32 cellular contexts compared by ENCODE assay signal in the genomic region with DNA sequence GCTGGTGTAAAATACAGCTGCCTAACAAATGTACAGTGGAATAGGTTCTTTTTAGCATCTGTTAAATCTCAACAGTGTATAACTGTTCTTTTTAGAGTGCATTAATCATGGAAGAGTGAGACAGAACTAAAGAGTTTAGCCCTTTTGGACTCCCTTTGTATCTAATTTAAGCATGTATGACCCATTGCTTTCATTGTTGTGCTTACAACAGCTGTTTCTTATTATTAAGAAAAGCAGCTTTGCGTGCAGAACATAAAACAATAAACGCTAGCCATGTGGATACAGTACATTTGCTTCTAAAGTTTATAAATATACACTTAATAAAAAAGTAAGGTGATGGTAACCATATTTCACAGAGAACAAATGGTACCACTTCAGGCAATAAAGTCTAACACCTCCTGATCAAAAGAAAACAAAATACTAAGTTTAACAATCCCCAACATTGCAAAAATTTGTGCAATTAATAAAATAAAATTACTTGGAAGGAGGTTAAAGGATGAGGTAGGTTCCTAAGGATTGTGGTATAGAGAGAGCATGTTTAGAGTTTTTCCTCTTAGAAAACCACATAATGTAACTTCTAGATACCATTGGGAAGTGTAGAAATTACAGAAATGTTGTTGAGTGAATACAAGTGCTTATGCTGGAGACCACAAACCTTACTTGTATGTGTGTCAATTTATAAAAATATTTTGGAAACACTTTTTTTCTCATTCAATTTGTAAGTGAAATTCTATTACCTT.
DNase-seq lines count a peak whose midpoint lies in the region; FAIRE-seq and TF ChIP-seq lines count a peak whose summit lies in the region.
"Had no signal": no experiment of that assay in that cellular context is flagged by ENCODE, and none has a peak within 500 bp of the region (broad histone marks: within the 10 kb centered on the region; RNA-seq: fewer than 3 reads in every experiment).

No MANE protein-coding gene starts in this region.

- H3K9ac ChIP-seq in astrocyte (ENCODE audit: low read length) = no peak overlapping the region

- no peaks in the 10 kb centered on the region for H3K9me3 ChIP-seq in astrocyte (ENCODE audit: insufficient read depth, low read depth, low read length)
- H3K9me3 ChIP-seq: esophagus muscularis mucosa, lower lobe of right lung, mucosa of descending colon, pancreas, SJSA1, tibial nerve had no signal

- POLR2A ChIA-PET in activated CD4-positive, alpha-beta memory T cell treated with anti-CD3 and anti-CD28 coated beads for 36 hours (lab: Charles Lee) = no interaction called here

- H3K27ac ChIP-seq in astrocyte (ENCODE audit: low read depth, low read length) = no peak overlapping the region
- H3K27ac ChIP-seq: esophagus muscularis mucosa, lower lobe of right lung, pancreas, SJSA1, tibial nerve had no signal

- no peaks in the 10 kb centered on the region for H4K20me1 ChIP-seq in astrocyte (ENCODE audit: insufficient read depth, low read length)

- intact Hi-C loops in activated CD4-positive, alpha-beta memory T cell treated with anti-CD3 and anti-CD28 coated beads for 36 hours (cut with micrococcal nuclease) = no loop called here

- H3K4me3 ChIP-seq in astrocyte (ENCODE audit: insufficient read depth, low read depth, low read length) (no peak overlapping the region), fibroblast of the aortic adventitia (ENCODE audit: low read depth, low read length) (no peak overlapping the region), skeletal muscle cell (ENCODE audit: low read depth, low read length) (no peak overlapping the region)
- H3K4me3 ChIP-seq: esophagus muscularis mucosa, GM23338, lower lobe of right lung, mucosa of descending colon, pancreas, SJSA1, tibial nerve had no signal

- no peak overlapping the region for H2AFZ ChIP-seq in astrocyte (ENCODE audit: low read depth, low read length)
- H2AFZ ChIP-seq: GM23338 had no signal

- no peaks in the 10 kb centered on the region for H3K4me1 ChIP-seq in astrocyte (ENCODE audit: insufficient read depth, low read length)
- H3K4me1 ChIP-seq: esophagus muscularis mucosa, lower lobe of right lung, pancreas, SJSA1, tibial nerve had no signal

- no peak overlapping the region for H3K4me2 ChIP-seq in astrocyte (ENCODE audit: low read length)
- H3K4me2 ChIP-seq: GM23338 had no signal

- no peaks in the 10 kb centered on the region for H3K36me3 ChIP-seq in astrocyte (ENCODE audit: insufficient read depth, low read length)
- H3K36me3 ChIP-seq: esophagus muscularis mucosa, lower lobe of right lung, pancreas, SJSA1, tibial nerve had no signal

- FAIRE-seq in astrocyte (lab: Jason Lieb, UNC) = no peak
- FAIRE-seq: D721Med, GM12891, pancreas had no signal

- no peak overlapping the region for H3K4me3 Mint-ChIP-seq in astrocyte (ENCODE audit: unreplicated experiment)
- H3K4me3 Mint-ChIP-seq in activated CD4-positive, alpha-beta memory T cell treated with anti-CD3 and anti-CD28 coated beads for 36 hours = no peak overlapping the region
- H3K4me3 Mint-ChIP-seq: activated CD4-positive, alpha-beta memory T cell treated with anti-CD3 and anti-CD28 coated beads, Interleukin-2, amount 10 ng/mL, durations not matched to agents 7 days and 5 days; activated T-helper 17 cell treated with anti-CD3 and anti-CD28 coated beads, Interleukin-2, amount 50 U/mL, for 72 hours; CD4-positive, alpha-beta T cell; GM23338; nephron progenitor cell; T-helper 1 cell treated with Interleukin-12 subunit alpha and Interleukin-12 subunit beta and Interleukin-4 antibody, amounts not matched to agents 30 μg/mL and 1 μg/mL, for 36 hours had no signal

- H3K27ac Mint-ChIP-seq in astrocyte (ENCODE audit: unreplicated experiment) = no peak overlapping the region
- no peak overlapping the region for H3K27ac Mint-ChIP-seq in activated CD4-positive, alpha-beta memory T cell treated with anti-CD3 and anti-CD28 coated beads for 36 hours
- H3K27ac Mint-ChIP-seq: activated CD4-positive, alpha-beta memory T cell treated with anti-CD3 and anti-CD28 coated beads, Interleukin-2, amount 10 ng/mL, durations not matched to agents 7 days and 5 days; activated T-helper 17 cell treated with anti-CD3 and anti-CD28 coated beads, Interleukin-2, amount 50 U/mL, for 72 hours; CD4-positive, alpha-beta T cell; GM23338; nephron progenitor cell; T-helper 1 cell treated with Interleukin-12 subunit alpha and Interleukin-12 subunit beta and Interleukin-4 antibody, amounts not matched to agents 30 μg/mL and 1 μg/mL, for 36 hours had no signal

- no peaks in the 10 kb centered on the region for H3K79me2 ChIP-seq in astrocyte (ENCODE audit: insufficient read depth, low read length)

- DNase-seq in EH (ENCODE audit: low read depth) = peak; percentile 49
- DNase-seq in astrocyte (ENCODE audit: low read depth) = peak; percentile 11
- peak; percentile 82 for DNase-seq in fibroblast of the aortic adventitia (ENCODE audit: low read depth)
- peak; percentile 26 for DNase-seq in skeletal muscle cell (ENCODE audit: low read depth)
- no peak for DNase-seq in activated CD4-positive, alpha-beta memory T cell treated with anti-CD3 and anti-CD28 coated beads for 36 hours
- DNase-seq in AG08396 (ENCODE audit: low spot score) = no peak
- no peak for DNase-seq in NCI-H1930 (lab: John Stamatoyannopoulos, UW)
- DNase-seq: activated CD4-positive, alpha-beta memory T cell treated with anti-CD3 and anti-CD28 coated beads, Interleukin-2, amount 10 ng/mL, durations not matched to agents 7 days and 5 days; activated CD4-positive, CD25-positive, alpha-beta regulatory T cell treated with anti-CD3 and anti-CD28 coated beads, Interleukin-2, amount 50 U/mL, for 72 hours; activated CD8-positive, alpha-beta memory T cell treated with anti-CD3 and anti-CD28 coated beads, Interleukin-2, amount 50 U/mL, for 48 hours; activated naive CD4-positive, alpha-beta T cell treated with anti-CD3 and anti-CD28 coated beads, Interleukin-2, amount 50 U/mL, for 16 hours; anterior cingulate cortex; caudate nucleus; CD4-positive, alpha-beta T cell; cortex of kidney; lower lobe of right lung; mucosa of descending colon; NCI-H1105 treated with DMSO at 0.1 percent for 48 hours; NCI-H2081 treated with DMSO at 0.1 percent for 48 hours; NCI-H748 treated with DMSO at 0.1 percent for 48 hours; nephron progenitor cell; pancreas; retina; stimulated activated CD4-positive, alpha-beta T cell treated with anti-CD3 and anti-CD28 coated beads, Interleukin-2, amount 100 ng/mL, for 24 hours had no signal

- peaks cover 3% of the 10 kb centered on the region for H3K9me3 Mint-ChIP-seq in astrocyte (ENCODE audit: unreplicated experiment)
- no peaks in the 10 kb centered on the region for H3K9me3 Mint-ChIP-seq in activated CD4-positive, alpha-beta memory T cell treated with anti-CD3 and anti-CD28 coated beads for 36 hours
- H3K9me3 Mint-ChIP-seq: activated CD4-positive, alpha-beta memory T cell treated with anti-CD3 and anti-CD28 coated beads, Interleukin-2, amount 10 ng/mL, durations not matched to agents 7 days and 5 days; CD4-positive, alpha-beta T cell; GM23338; nephron progenitor cell; T-helper 1 cell treated with Interleukin-12 subunit alpha and Interleukin-12 subunit beta and Interleukin-4 antibody, amounts not matched to agents 30 μg/mL and 1 μg/mL, for 36 hours had no signal

- H3K27me3 ChIP-seq in astrocyte (ENCODE audit: insufficient read depth, low read length) = no peaks in the 10 kb centered on the region
- H3K27me3 ChIP-seq: esophagus muscularis mucosa, pancreas, SJSA1, tibial nerve had no signal

- no peaks in the 10 kb centered on the region for H3K27me3 Mint-ChIP-seq in astrocyte (ENCODE audit: low read depth, unreplicated experiment)
- no peaks in the 10 kb centered on the region for H3K27me3 Mint-ChIP-seq in activated CD4-positive, alpha-beta memory T cell treated with anti-CD3 and anti-CD28 coated beads for 36 hours
- H3K27me3 Mint-ChIP-seq: activated CD4-positive, alpha-beta memory T cell treated with anti-CD3 and anti-CD28 coated beads, Interleukin-2, amount 10 ng/mL, durations not matched to agents 7 days and 5 days; activated T-helper 17 cell treated with anti-CD3 and anti-CD28 coated beads, Interleukin-2, amount 50 U/mL, for 72 hours; CD4-positive, alpha-beta T cell had no signal

- CTCF ChIA-PET in activated CD4-positive, alpha-beta memory T cell treated with anti-CD3 and anti-CD28 coated beads for 36 hours (lab: Charles Lee) = no interaction called here

- H3K4me1 Mint-ChIP-seq in astrocyte (ENCODE audit: low read depth, unreplicated experiment) = no peaks in the 10 kb centered on the region
- H3K4me1 Mint-ChIP-seq in activated CD4-positive, alpha-beta memory T cell treated with anti-CD3 and anti-CD28 coated beads for 36 hours (ENCODE audit: low read depth) = no peaks in the 10 kb centered on the region
- H3K4me1 Mint-ChIP-seq: activated CD4-positive, alpha-beta memory T cell treated with anti-CD3 and anti-CD28 coated beads, Interleukin-2, amount 10 ng/mL, durations not matched to agents 7 days and 5 days; activated T-helper 17 cell treated with anti-CD3 and anti-CD28 coated beads, Interleukin-2, amount 50 U/mL, for 72 hours; GM23338; nephron progenitor cell had no signal

- no peaks in the 10 kb centered on the region for H3K36me3 Mint-ChIP-seq in astrocyte (ENCODE audit: low read depth, unreplicated experiment)
- H3K36me3 Mint-ChIP-seq in activated CD4-positive, alpha-beta memory T cell treated with anti-CD3 and anti-CD28 coated beads for 36 hours = no peaks in the 10 kb centered on the region

- TF ChIP-seq CTCF in astrocyte (IDR thresholded peaks at IDR 0.05; ENCODE audit: insufficient read depth, low read depth, low read length) = no peak
- no peak for TF ChIP-seq CTCF in fibroblast of the aortic adventitia (IDR thresholded peaks at IDR 0.05; ENCODE audit: insufficient read depth, low read length)

Comparison
In these comparisons a context has a peak if more than half of its experiments do, and no peak if none do; other contexts are left out.
1. DNase-seq: peak in EH (single experiment), astrocyte (single experiment), fibroblast of the aortic adventitia (single experiment) and skeletal muscle cell (single experiment); none in activated CD4-positive, alpha-beta memory T cell treated with anti-CD3 and anti-CD28 coated beads for 36 hours (single experiment), AG08396 (single experiment) and NCI-H1930 (0 of 2).